In genomic region chr4:152990471-152991131, GRCh38 we compare ENCODE assay signal across 1 cellular context.
A peak's percentile ranks its signal among the peaks of the same experiment; 100 is the strongest.
TF ChIP-seq lines count a peak whose summit lies in the region.

No MANE protein-coding gene starts in this region.

TF ChIP-seq in K562, 482 proteins besides CTCF, POLR2A, EP300 and RAD21:
- peak; percentile 67 for TF ChIP-seq CBFA2T3 (IDR thresholded peaks at IDR 0.05)
- TF ChIP-seq ERF (CRISPR knock-in tag; IDR thresholded peaks at IDR 0.05) = no peak
- TF ChIP-seq MEIS2 (IDR thresholded peaks at IDR 0.05; ENCODE audit: partially characterized antibody) = peak; percentile 65
- 0 out of 4 replicates have a peak, but pooled peaks of 1 of the 2 experiments have one; percentile 9 for TF ChIP-seq TRIM24 (IDR thresholded peaks at IDR 0.05)
- TF ChIP-seq RCOR1 (IDR thresholded peaks at IDR 0.05; ENCODE audit: borderline replicate concordance in 1 of 2, low read depth in 2 of 2, low read length in 2 of 2) = peak in 1 of 2 experiments; percentile 35; a peak in 1 of 4 replicates
- TF ChIP-seq FOSL1 (tag; conservative IDR thresholded peaks at IDR 0.05) = peak; percentile 62
- TF ChIP-seq GATA2 (CRISPR knock-in tag; IDR thresholded peaks at IDR 0.05) = 0 out of 2 replicates have a peak, but pooled peaks have one; percentile 26
- TF ChIP-seq MAFK (IDR thresholded peaks at IDR 0.05; ENCODE audit: low read length) = peak; percentile 73
- 0 out of 2 replicates have a peak, but pooled peaks have one; percentile 5 for TF ChIP-seq NCOR1 (IDR thresholded peaks at IDR 0.05)
- TF ChIP-seq MAFG (tag; conservative IDR thresholded peaks at IDR 0.05) = peak; percentile 89
- TF ChIP-seq ELF2 (CRISPR knock-in tag; IDR thresholded peaks at IDR 0.05) = no peak
- TF ChIP-seq BRF2 (IDR thresholded peaks at IDR 0.05; ENCODE audit: borderline replicate concordance, insufficient read depth, insufficient read length) = no peak
- TF ChIP-seq DPF2 (IDR thresholded peaks at IDR 0.05) = peak; percentile 60; the same call in 1 of the 2 replicates
- TF ChIP-seq BACH1 (tag; IDR thresholded peaks at IDR 0.05) = peak; percentile 87
- TF ChIP-seq TCF3 (CRISPR knock-in tag; IDR thresholded peaks at IDR 0.05) = peak; percentile 80
- no peak for TF ChIP-seq ZNF740 (CRISPR knock-in tag; IDR thresholded peaks at IDR 0.05)
- no peak for TF ChIP-seq ZNF740 (tag; IDR thresholded peaks at IDR 0.05)
- TF ChIP-seq EWSR1 (IDR thresholded peaks at IDR 0.05; ENCODE audit: borderline replicate concordance, low read depth, partially characterized antibody) = no peak
- peak; percentile 59; the same call in 1 of the 2 replicates for TF ChIP-seq TFAP4 (CRISPR knock-in tag; IDR thresholded peaks at IDR 0.05; ENCODE audit: borderline replicate concordance)
- TF ChIP-seq KAT7 (CRISPR knock-in tag; IDR thresholded peaks at IDR 0.05; ENCODE audit: borderline replicate concordance) = no peak
- no peak for TF ChIP-seq HBP1 (CRISPR knock-in tag; IDR thresholded peaks at IDR 0.05)
- TF ChIP-seq SMARCE1 (IDR thresholded peaks at IDR 0.05) = peak; percentile 49
- 0 out of 2 replicates have a peak, but pooled peaks have one; percentile 23 for TF ChIP-seq ZNF324 (CRISPR knock-in tag; IDR thresholded peaks at IDR 0.05)
- peak; percentile 49; the same call in 1 of the 2 replicates for TF ChIP-seq ZNF134 (CRISPR knock-in tag; conservative IDR thresholded peaks at IDR 0.05)
- TF ChIP-seq BRCA1 (IDR thresholded peaks at IDR 0.05) = no peak
- TF ChIP-seq BRCA1 (CRISPR knock-in tag; IDR thresholded peaks at IDR 0.05) = no peak
- peak; percentile 88 for TF ChIP-seq ZNF316 (IDR thresholded peaks at IDR 0.05)
- TF ChIP-seq JUND (IDR thresholded peaks at IDR 0.05; ENCODE audit: borderline replicate concordance, low read depth, low read length) = peak; percentile 64; the same call in 1 of the 2 replicates
- peak; percentile 64; the same call in 1 of the 3 replicates for TF ChIP-seq JUND (tag; IDR thresholded peaks at IDR 0.05; ENCODE audit: borderline replicate concordance, low read depth, low read length)
- peak; percentile 76 for TF ChIP-seq MAFF (IDR thresholded peaks at IDR 0.05; ENCODE audit: low read length)
- peak; percentile 93 for TF ChIP-seq C11orf30 (IDR thresholded peaks at IDR 0.05; ENCODE audit: low read depth)
- TF ChIP-seq ARID1B (IDR thresholded peaks at IDR 0.05) = peak; percentile 61
- peak; percentile 76 for TF ChIP-seq SMARCA4 (IDR thresholded peaks at IDR 0.05)
- no peak for TF ChIP-seq MLLT1 (IDR thresholded peaks at IDR 0.05)
- TF ChIP-seq NFE2 (IDR thresholded peaks at IDR 0.05; ENCODE audit: low read depth) = peak; percentile 92
- no peak for TF ChIP-seq RBM22 (IDR thresholded peaks at IDR 0.05; ENCODE audit: low read depth, low read length, poor library complexity, severe bottlenecking)
- no peak for TF ChIP-seq MCM7 (IDR thresholded peaks at IDR 0.05)
- TF ChIP-seq TAL1 (IDR thresholded peaks at IDR 0.05) = peak; percentile 27; the same call in 1 of the 2 replicates
- TF ChIP-seq ZBTB12 (CRISPR knock-in tag; IDR thresholded peaks at IDR 0.05) = no peak
- TF ChIP-seq SMARCC2 (IDR thresholded peaks at IDR 0.05; ENCODE audit: low read depth) = peak; percentile 45; the same call in 1 of the 2 replicates
- TF ChIP-seq ELF1 (tag; IDR thresholded peaks at IDR 0.05) = no peak
- peak; percentile 48; the same call in 1 of the 2 replicates for TF ChIP-seq CBFA2T2 (conservative IDR thresholded peaks at IDR 0.05)
- TF ChIP-seq CTBP1 (IDR thresholded peaks at IDR 0.05; ENCODE audit: borderline replicate concordance) = 0 out of 2 replicates have a peak, but pooled peaks have one; percentile 24
- 0 out of 2 replicates have a peak, but pooled peaks have one; percentile 27 for TF ChIP-seq MAX (CRISPR knock-in tag; IDR thresholded peaks at IDR 0.05)
- peak; percentile 13; the same call in 1 of the 2 replicates for TF ChIP-seq MTA3 (IDR thresholded peaks at IDR 0.05; ENCODE audit: borderline replicate concordance)
- peak; percentile 45; the same call in 1 of the 2 replicates for TF ChIP-seq PBX2 (CRISPR knock-in tag; IDR thresholded peaks at IDR 0.05; ENCODE audit: low read depth)
- peak; percentile 60 for TF ChIP-seq PBX2 (tag; conservative IDR thresholded peaks at IDR 0.05; ENCODE audit: low read depth)
- peak; percentile 92 for TF ChIP-seq PKNOX1 (IDR thresholded peaks at IDR 0.05)
- no peak for TF ChIP-seq TSHZ1 (CRISPR knock-in tag; IDR thresholded peaks at IDR 0.05)
- no peak for TF ChIP-seq FOXJ2 (tag; IDR thresholded peaks at IDR 0.05)
- TF ChIP-seq ZNF444 (CRISPR knock-in tag; IDR thresholded peaks at IDR 0.05) = no peak
